In genomic region chr7:121045090-121045489, GRCh38 we compare ENCODE assay signal across 1 cellular context.
TF ChIP-seq lines count a peak whose summit lies in the region.

No MANE protein-coding gene starts in this region.

TF ChIP-seq in K562, 482 proteins besides CTCF, POLR2A, EP300 and RAD21 (continued from another document and continues in another):
- TF ChIP-seq FOXO4 (CRISPR knock-in tag; IDR thresholded peaks at IDR 0.05): no peak
- no peak for TF ChIP-seq ZNF398 (CRISPR knock-in tag; IDR thresholded peaks at IDR 0.05)
- peak; percentile 52; the same call in 1 of the 2 replicates for TF ChIP-seq HMBOX1 (IDR thresholded peaks at IDR 0.05)
- no peak for TF ChIP-seq ZNF282 (CRISPR knock-in tag; IDR thresholded peaks at IDR 0.05)
- no peak for TF ChIP-seq ZNF408 (CRISPR knock-in tag; IDR thresholded peaks at IDR 0.05; ENCODE audit: low read depth)
- peak in 1 of 2 experiments; percentile 37; a peak in 2 of 4 replicates for TF ChIP-seq MAZ (CRISPR knock-in tag; conservative IDR thresholded peaks at IDR 0.05 in 1 of 2, IDR thresholded peaks at IDR 0.05 in 1 of 2)
- TF ChIP-seq NONO (IDR thresholded peaks at IDR 0.05; ENCODE audit: low read depth in 2 of 2, low read length in 1 of 2): no peak
- TF ChIP-seq MCM2 (IDR thresholded peaks at IDR 0.05; ENCODE audit: low read depth): no peak
- no peak for TF ChIP-seq GABPB1 (CRISPR knock-in tag; IDR thresholded peaks at IDR 0.05)
- peak; percentile 85 to 89 for TF ChIP-seq MLLT1 (IDR thresholded peaks at IDR 0.05)
- TF ChIP-seq KDM2B (CRISPR knock-in tag; IDR thresholded peaks at IDR 0.05): no peak
- TF ChIP-seq ASH1L (IDR thresholded peaks at IDR 0.05; ENCODE audit: borderline replicate concordance, low read depth, partially characterized antibody): no peak
- no peak for TF ChIP-seq ZNF232 (CRISPR knock-in tag; IDR thresholded peaks at IDR 0.05)
- no peak for TF ChIP-seq MEF2D (tag; conservative IDR thresholded peaks at IDR 0.05; ENCODE audit: low read depth)
- TF ChIP-seq ZNF778 (CRISPR knock-in tag; IDR thresholded peaks at IDR 0.05): no peak
- no peak for TF ChIP-seq TCFL5 (CRISPR knock-in tag; conservative IDR thresholded peaks at IDR 0.05)
- TF ChIP-seq ZNF551 (CRISPR knock-in tag; IDR thresholded peaks at IDR 0.05): no peak
- no peak for TF ChIP-seq TCF7 (IDR thresholded peaks at IDR 0.05; ENCODE audit: borderline replicate concordance)
- TF ChIP-seq SREBF1 (IDR thresholded peaks at IDR 0.05; ENCODE audit: borderline replicate concordance, low read depth, low read length): no peak
- TF ChIP-seq ZNF224 (CRISPR knock-in tag; IDR thresholded peaks at IDR 0.05): no peak
- no peak for TF ChIP-seq POLR3A (IDR thresholded peaks at IDR 0.05; ENCODE audit: borderline replicate concordance, extremely low read depth, insufficient read depth, insufficient read length)
- no peak for TF ChIP-seq PREB (CRISPR knock-in tag; IDR thresholded peaks at IDR 0.05)
- TF ChIP-seq TCF7L2 (IDR thresholded peaks at IDR 0.05; ENCODE audit: low read depth, low read length): no peak
- no peak for TF ChIP-seq ZNF253 (CRISPR knock-in tag; conservative IDR thresholded peaks at IDR 0.05)
- TF ChIP-seq FOXA3 (CRISPR knock-in tag; conservative IDR thresholded peaks at IDR 0.05 in 1 of 2, IDR thresholded peaks at IDR 0.05 in 1 of 2): no peak
- no peak for TF ChIP-seq L3MBTL2 (IDR thresholded peaks at IDR 0.05)
- 0 out of 2 replicates have a peak, but pooled peaks have one; percentile 29 for TF ChIP-seq BCL6 (CRISPR knock-in tag; IDR thresholded peaks at IDR 0.05)
- TF ChIP-seq POLR2H (tag; IDR thresholded peaks at IDR 0.05; ENCODE audit: low read depth): no peak
- TF ChIP-seq TAF9B (IDR thresholded peaks at IDR 0.05; ENCODE audit: partially characterized antibody): no peak
- no peak; the same call in 1 of the 2 replicates for TF ChIP-seq LARP7 (IDR thresholded peaks at IDR 0.05)
- TF ChIP-seq CCNT2 (IDR thresholded peaks at IDR 0.05; ENCODE audit: borderline replicate concordance, extremely low read depth, insufficient read length, low read depth, low read length): no peak
- TF ChIP-seq ZNF583 (CRISPR knock-in tag; IDR thresholded peaks at IDR 0.05): peak; percentile 71; the same call in 1 of the 2 replicates
- no peak for TF ChIP-seq HINFP (tag; conservative IDR thresholded peaks at IDR 0.05; ENCODE audit: low read depth)
- TF ChIP-seq POLR3G (IDR thresholded peaks at IDR 0.05; ENCODE audit: extremely low read depth, insufficient read length, insufficient replicate concordance): no peak
- TF ChIP-seq CEBPB (tag; IDR thresholded peaks at IDR 0.05): no peak
- no peak for TF ChIP-seq ETS2 (tag; IDR thresholded peaks at IDR 0.05; ENCODE audit: borderline replicate concordance, poor library complexity, severe bottlenecking)
- TF ChIP-seq ZNF134 (CRISPR knock-in tag; conservative IDR thresholded peaks at IDR 0.05): no peak
- TF ChIP-seq MBD2 (IDR thresholded peaks at IDR 0.05; ENCODE audit: borderline replicate concordance, low read depth): no peak
- TF ChIP-seq THAP7 (CRISPR knock-in tag; IDR thresholded peaks at IDR 0.05): no peak
- 0 out of 2 replicates have a peak, but pooled peaks have one; percentile 34 for TF ChIP-seq JUNB (CRISPR knock-in tag; conservative IDR thresholded peaks at IDR 0.05)
- no peak for TF ChIP-seq ZBTB11 (CRISPR knock-in tag; IDR thresholded peaks at IDR 0.05)
- TF ChIP-seq CHD4 (IDR thresholded peaks at IDR 0.05; ENCODE audit: insufficient read depth, insufficient replicate concordance, low read depth, low read length, poor library complexity, severe bottlenecking): no peak
- TF ChIP-seq TFAM (CRISPR knock-in tag; conservative IDR thresholded peaks at IDR 0.05): no peak
- TF ChIP-seq FOXJ2 (tag; IDR thresholded peaks at IDR 0.05): no peak
- no peak for TF ChIP-seq PHB2 (IDR thresholded peaks at IDR 0.05; ENCODE audit: low read depth)
- TF ChIP-seq MCM3 (IDR thresholded peaks at IDR 0.05): no peak
- no peak for TF ChIP-seq ELF2 (CRISPR knock-in tag; IDR thresholded peaks at IDR 0.05)
- TF ChIP-seq CC2D1A (IDR thresholded peaks at IDR 0.05): 0 out of 2 replicates have a peak, but pooled peaks have one; percentile 19
- TF ChIP-seq TFE3 (CRISPR knock-in tag; IDR thresholded peaks at IDR 0.05): no peak
- no peak for TF ChIP-seq SNIP1 (IDR thresholded peaks at IDR 0.05; ENCODE audit: low read depth)
- no peak for TF ChIP-seq ZNF436 (CRISPR knock-in tag; IDR thresholded peaks at IDR 0.05)
- no peak for TF ChIP-seq KLF10 (CRISPR knock-in tag; IDR thresholded peaks at IDR 0.05)
- TF ChIP-seq CTBP1 (IDR thresholded peaks at IDR 0.05; ENCODE audit: borderline replicate concordance): peak; percentile 74; the same call in 1 of the 2 replicates
- TF ChIP-seq FOXJ3 (CRISPR knock-in tag; IDR thresholded peaks at IDR 0.05): no peak
- TF ChIP-seq HBP1 (CRISPR knock-in tag; IDR thresholded peaks at IDR 0.05): no peak
